ENCODE assay signal across 12 cellular contexts in genomic region chr13:33283195-33283910, GRCh38. TPM values are rescaled to one million over a fixed set of nuclear protein-coding genes. Genes with fewer than 3 reads are reported as not detected.
DNase-seq lines count a peak whose midpoint lies in the region; ATAC-seq, FAIRE-seq and TF ChIP-seq lines count a peak whose summit lies in the region.
"Had no signal": no experiment of that assay in that cellular context is flagged by ENCODE, and none has a peak within 500 bp of the region (broad histone marks: within the 10 kb centered on the region; RNA-seq: fewer than 3 reads in every experiment).

No MANE protein-coding gene starts in this region.

- H3K4me1 ChIP-seq in HEK293 (ENCODE audit: control insufficient read depth, insufficient read depth, low read length): no peaks in the 10 kb centered on the region
- H3K4me1 ChIP-seq in keratinocyte (ENCODE audit: control insufficient read depth, extremely low read depth, insufficient read depth, low read length): peaks cover 54% of the 10 kb centered on the region
- H3K4me1 ChIP-seq in smooth muscle cell (ENCODE audit: low read depth): peaks cover 26% of the 10 kb centered on the region

- 71% methylated on average over 1 of the region's 1 CpG for WGBS in smooth muscle cell (ENCODE audit: low lambda C conversion rate)

- H3K4me3 ChIP-seq in HEK293 (ENCODE audit: low read depth, low read length) (no peak overlapping the region), brain microvascular endothelial cell (ENCODE audit: low read depth, low read length) (peak overlapping the region; percentile 77), keratinocyte (ENCODE audit: control insufficient read depth in 2 of 3, extremely low read depth in 1 of 3, insufficient read depth in 2 of 3, low read depth in 1 of 3, low read length in 3 of 3) (peak overlapping the region; percentile 51 to 98 (median 88)), smooth muscle cell (peak overlapping the region; percentile 71)

- dilution Hi-C loops in keratinocyte (cut with MboI; ENCODE audit: extremely low pct_ligation_motif_present, low sequenced_read_pairs): no loop called here

- H3K9ac ChIP-seq in keratinocyte (ENCODE audit: control insufficient read depth, extremely low read depth, insufficient read depth, low read length) (peak overlapping the region; percentile 96), smooth muscle cell (ENCODE audit: low read depth) (no peak overlapping the region)

- peaks cover 45% of the 10 kb centered on the region for H3K27me3 Mint-ChIP-seq in activated naive CD8-positive, alpha-beta T cell treated with anti-CD3 and anti-CD28 coated beads, Interleukin-2, amount 50 U/mL, for 24 hours

- H3K4me1 Mint-ChIP-seq in activated naive CD8-positive, alpha-beta T cell treated with anti-CD3 and anti-CD28 coated beads, Interleukin-2, amount 50 U/mL, for 24 hours: peaks cover 16% of the 10 kb centered on the region

- H3K27me3 ChIP-seq in brain microvascular endothelial cell (replicated peaks): no peaks in the 10 kb centered on the region
- H3K27me3 ChIP-seq in keratinocyte (ENCODE audit: control insufficient read depth, extremely low read depth, insufficient read depth, low read length): no peaks in the 10 kb centered on the region
- no peaks in the 10 kb centered on the region for H3K27me3 ChIP-seq in smooth muscle cell (ENCODE audit: low read depth)

- H3K36me3 ChIP-seq in HEK293 (ENCODE audit: control insufficient read depth in 2 of 2, insufficient read depth in 1 of 2, low read length in 2 of 2) (no peaks in the 10 kb centered on the region), brain microvascular endothelial cell (replicated peaks) (peaks cover 4% of the 10 kb centered on the region), keratinocyte (ENCODE audit: control insufficient read depth in 2 of 2, extremely low read depth in 1 of 2, insufficient read depth in 2 of 2, low read length in 2 of 2) (no peaks in the 10 kb centered on the region), smooth muscle cell (ENCODE audit: low read depth) (no peaks in the 10 kb centered on the region)

- no peaks in the 10 kb centered on the region for H4K20me1 ChIP-seq in keratinocyte (ENCODE audit: control insufficient read depth, extremely low read depth, insufficient read depth, low read length)
- H4K20me1 ChIP-seq in smooth muscle cell (ENCODE audit: low read depth): no peaks in the 10 kb centered on the region

- TF ChIP-seq CTCF in HEK293 (tag by site-specific recombination; IDR thresholded peaks at IDR 0.05) (no peak), brain microvascular endothelial cell (IDR thresholded peaks at IDR 0.05; ENCODE audit: low read depth, low read length, missing control alignments) (no peak), keratinocyte (optimal IDR thresholded peaks at IDR 0.05 in 1 of 3, IDR thresholded peaks at IDR 0.05 in 1 of 3, conservative IDR thresholded peaks at IDR 0.05 in 1 of 3; ENCODE audit: extremely low read depth in 1 of 3, insufficient read depth in 2 of 3, low read length in 3 of 3) (no peak), smooth muscle cell (IDR thresholded peaks at IDR 0.05; ENCODE audit: borderline replicate concordance, insufficient read depth, poor library complexity, severe bottlenecking) (no peak)

- no peak overlapping the region for H3K27ac Mint-ChIP-seq in activated naive CD8-positive, alpha-beta T cell treated with anti-CD3 and anti-CD28 coated beads, Interleukin-2, amount 50 U/mL, for 24 hours
- H3K27ac Mint-ChIP-seq: activated naive CD4-positive, alpha-beta T cell treated with anti-CD3 and anti-CD28 coated beads, Interleukin-2, amount 50 U/mL, for 24 hours had no signal

- no peak for DNase-seq in brain microvascular endothelial cell
- DNase-seq in keratinocyte (ENCODE audit: low read depth, low spot score): no peak
- no peak for DNase-seq in smooth muscle cell (lab: John Stamatoyannopoulos, UW; ENCODE audit: unreplicated experiment)
- no peak for DNase-seq in DMS79 (lab: John Stamatoyannopoulos, UW)
- DNase-seq in occipital lobe (lab: John Stamatoyannopoulos, UW): no peak
- no peak for DNase-seq in activated naive CD8-positive, alpha-beta T cell treated with anti-CD3 and anti-CD28 coated beads, Interleukin-2, amount 50 U/mL, for 24 hours
- DNase-seq: COR-L47; NCI-H1092 treated with DMSO at 0.1 percent for 48 hours; NK-92 treated with Interleukin-12 subunit alpha and Interleukin-12 subunit beta, amount 100 ng/mL, for 24 hours had no signal

- H3K9me3 Mint-ChIP-seq in activated naive CD8-positive, alpha-beta T cell treated with anti-CD3 and anti-CD28 coated beads, Interleukin-2, amount 50 U/mL, for 24 hours: no peaks in the 10 kb centered on the region
- H3K9me3 Mint-ChIP-seq: activated naive CD4-positive, alpha-beta T cell treated with anti-CD3 and anti-CD28 coated beads, Interleukin-2, amount 50 U/mL, for 24 hours had no signal

- H3K4me2 ChIP-seq in keratinocyte (ENCODE audit: control insufficient read depth, extremely low read depth, insufficient read depth, low read depth, low read length): peak overlapping the region; percentile 95
- H3K4me2 ChIP-seq in smooth muscle cell: peak overlapping the region; percentile 93

- CTCF ChIA-PET in HEK293 (lab: Yijun Ruan, JAX): interaction anchor here (0.7 kb wide), 2 partner anchors 34 to 55 kb away, joined by 3 read pairs; no protein-coding TSS in a partner anchor

- no peak for FAIRE-seq in keratinocyte (lab: Jason Lieb, UNC)

- no peak overlapping the region for H2AFZ ChIP-seq in keratinocyte (ENCODE audit: control insufficient read depth, low read length)
- no peak overlapping the region for H2AFZ ChIP-seq in smooth muscle cell (ENCODE audit: low read depth)

- H3K27ac ChIP-seq in HEK293 (ENCODE audit: extremely low read depth, low read depth, low read length) (no peak overlapping the region), brain microvascular endothelial cell (peak overlapping the region; percentile 95), keratinocyte (ENCODE audit: control insufficient read depth, insufficient read depth, low read length) (peak overlapping the region; percentile 98), smooth muscle cell (ENCODE audit: low read depth) (peak overlapping the region; percentile 99)

- H3K4me3 Mint-ChIP-seq in activated naive CD8-positive, alpha-beta T cell treated with anti-CD3 and anti-CD28 coated beads, Interleukin-2, amount 50 U/mL, for 24 hours: no peak overlapping the region
- H3K4me3 Mint-ChIP-seq: activated naive CD4-positive, alpha-beta T cell treated with anti-CD3 and anti-CD28 coated beads, Interleukin-2, amount 50 U/mL, for 24 hours had no signal

- H3K79me2 ChIP-seq in keratinocyte (ENCODE audit: control insufficient read depth, insufficient read depth, low read length) (peaks cover 43% of the 10 kb centered on the region), smooth muscle cell (ENCODE audit: low read depth) (peaks cover 44% of the 10 kb centered on the region)

- no peaks in the 10 kb centered on the region for H3K9me1 ChIP-seq in keratinocyte (ENCODE audit: control insufficient read depth, extremely low read depth, insufficient read depth, low read length)

- no peaks in the 10 kb centered on the region for H3K36me3 Mint-ChIP-seq in activated naive CD8-positive, alpha-beta T cell treated with anti-CD3 and anti-CD28 coated beads, Interleukin-2, amount 50 U/mL, for 24 hours (ENCODE audit: low read depth)
- H3K36me3 Mint-ChIP-seq: activated naive CD4-positive, alpha-beta T cell treated with anti-CD3 and anti-CD28 coated beads, Interleukin-2, amount 50 U/mL, for 24 hours had no signal

- no peak for ATAC-seq in HG02588 (IDR thresholded peaks at IDR 0.05; ENCODE audit: unreplicated experiment)
- ATAC-seq in activated naive CD8-positive, alpha-beta T cell treated with anti-CD3 and anti-CD28 coated beads, Interleukin-2, amount 50 U/mL, for 24 hours: no peak

- peaks cover 30% of the 10 kb centered on the region for H3F3A ChIP-seq in smooth muscle cell (ENCODE audit: low read depth)

- in situ Hi-C loops in brain microvascular endothelial cell (cut with HindIII; ENCODE audit: low pct_ligation_motif_present, low sequenced_read_pairs): no loop called here

- H3K9me3 ChIP-seq in HEK293 (ENCODE audit: control insufficient read depth, insufficient read depth, low read depth, low read length): no peaks in the 10 kb centered on the region
- no peaks in the 10 kb centered on the region for H3K9me3 ChIP-seq in keratinocyte (ENCODE audit: control insufficient read depth, low read depth, low read length)
- no peaks in the 10 kb centered on the region for H3K9me3 ChIP-seq in smooth muscle cell (replicated peaks; ENCODE audit: low read depth)

- POLR2A ChIA-PET in HEK293 (lab: Yijun Ruan, JAX): no interaction called here

TF ChIP-seq in HEK293, 187 proteins besides CTCF, POLR2A, EP300 and RAD21:
- no peak for TF ChIP-seq ZBTB26 (tag by site-specific recombination; optimal IDR thresholded peaks at IDR 0.05)
- TF ChIP-seq MYNN (tag by site-specific recombination; IDR thresholded peaks at IDR 0.05; ENCODE audit: borderline replicate concordance): no peak
- peak; percentile 61 for TF ChIP-seq ZNF664 (tag by site-specific recombination; IDR thresholded peaks at IDR 0.05)
- TF ChIP-seq ZNF37A (tag by site-specific recombination; IDR thresholded peaks at IDR 0.05): no peak

RNA-seq across cellular contexts. Expression of gene STARD13, which starts 2.2 kb away (rescaled TPM):
- polyA plus RNA-seq in keratinocyte (7.9 to 11.9 TPM (median 8.1 TPM) in 3 replicates), smooth muscle cell (12.4 and 15.2 TPM in 2 replicates)
- 6.5 TPM for polyA plus RNA-seq in keratinocyte (2011; ENCODE audit: low read depth)
- 4.4 and 6.3 TPM in 2 replicates for polyA plus RNA-seq in keratinocyte (2011; cell fraction: cytosol; rRNA removed)
- polyA plus RNA-seq in keratinocyte (2011; cell fraction: nucleus; rRNA removed): 20.6 and 22.2 TPM in 2 replicates
- 4.0 and 8.4 TPM in 2 replicates for polyA plus RNA-seq in keratinocyte (2012; ENCODE audit: low replicate concordance)
- polyA minus RNA-seq in keratinocyte: 18.5 to 45.9 TPM (median 34.2 TPM) in 3 replicates
- polyA minus RNA-seq in keratinocyte (2011; cell fraction: cytosol; rRNA and poly(A)+ RNA removed): 5.2 TPM
- 69.0 and 118 TPM in 2 replicates for polyA minus RNA-seq in keratinocyte (2011; cell fraction: nucleus; rRNA and poly(A)+ RNA removed)
- total RNA-seq in smooth muscle cell (18.8 and 19.0 TPM in 2 replicates), occipital lobe (12.3 TPM)
